In genomic region chr10:3837909-3838722, GRCh38 we compare ENCODE assay signal across 19 cellular contexts.
"Had no signal": no experiment of that assay in that cellular context is flagged by ENCODE, and none has a peak within 500 bp of the region (broad histone marks: within the 10 kb centered on the region; RNA-seq: fewer than 3 reads in every experiment).

No MANE protein-coding gene starts in this region.

- H3K27ac Mint-ChIP-seq: activated naive CD8-positive, alpha-beta T cell treated with anti-CD3 and anti-CD28 coated beads, Interleukin-2, amount 10 ng/mL, durations not matched to agents 7 days and 5 days; T-helper 1 cell treated with Interleukin-12 subunit alpha and Interleukin-12 subunit beta and Interleukin-4 antibody, amounts not matched to agents 30 μg/mL and 1 μg/mL, for 36 hours had no signal

- H3K9me3 ChIP-seq: gastrocnemius medialis, testis had no signal

- ATAC-seq: activated CD8-positive, alpha-beta T cell treated with anti-CD3 and anti-CD28 coated beads for 36 hours; activated T-cell treated with anti-CD3 and anti-CD28 coated beads, Interleukin-2, amount 50 U/mL, for 4 hours; gastrocnemius medialis; stimulated activated naive CD8-positive, alpha-beta T cell treated with anti-CD3 and anti-CD28 coated beads, Interleukin-15, Interleukin-2, amounts not matched to agents 100 U/mL and 50 U/mL, for 24 hours had no signal

- H3K36me3 ChIP-seq: brain microvascular endothelial cell, gastrocnemius medialis, WERI-Rb-1 had no signal

- H3K27ac ChIP-seq: brain microvascular endothelial cell, gastrocnemius medialis, skin epidermis, testis, WERI-Rb-1 had no signal

- H3K4me3 Mint-ChIP-seq: activated CD4-positive, alpha-beta T cell treated with anti-CD3 and anti-CD28 coated beads for 36 hours; activated CD8-positive, alpha-beta T cell treated with anti-CD3 and anti-CD28 coated beads for 36 hours; activated naive CD8-positive, alpha-beta T cell treated with anti-CD3 and anti-CD28 coated beads, Interleukin-2, amount 10 ng/mL, durations not matched to agents 7 days and 5 days; activated T-cell treated with anti-CD3 and anti-CD28 coated beads, Interleukin-2, amount 50 U/mL, for 4 hours; naive thymus-derived CD4-positive, alpha-beta T cell; T-helper 1 cell treated with Interleukin-12 subunit alpha and Interleukin-12 subunit beta and Interleukin-4 antibody, amounts not matched to agents 30 μg/mL and 1 μg/mL, for 36 hours had no signal

- H3K4me3 ChIP-seq: gastrocnemius medialis, skin epidermis, testis had no signal

- H3K27me3 ChIP-seq: brain microvascular endothelial cell, gastrocnemius medialis, testis had no signal

- H3K9me3 Mint-ChIP-seq: activated T-cell treated with anti-CD3 and anti-CD28 coated beads, Interleukin-2, amount 50 U/mL, for 4 hours; T-helper 1 cell treated with Interleukin-12 subunit alpha and Interleukin-12 subunit beta and Interleukin-4 antibody, amounts not matched to agents 30 μg/mL and 1 μg/mL, for 36 hours had no signal

- H3K4me1 ChIP-seq: testis had no signal

- DNase-seq: activated CD4-positive, alpha-beta T cell treated with anti-CD3 and anti-CD28 coated beads for 36 hours; activated CD8-positive, alpha-beta T cell treated with anti-CD3 and anti-CD28 coated beads for 36 hours; activated gamma-delta T cell treated with Interleukin-2 at 50 U/mL for 16 hours; activated naive CD8-positive, alpha-beta T cell treated with anti-CD3 and anti-CD28 coated beads, Interleukin-2, amount 10 ng/mL, durations not matched to agents 7 days and 5 days; activated T-cell treated with anti-CD3 and anti-CD28 coated beads, Interleukin-2, amount 50 U/mL, for 4 hours; anterior cingulate cortex; brain microvascular endothelial cell; cerebellar nuclear complex; erythroblast; gastrocnemius medialis; naive thymus-derived CD4-positive, alpha-beta T cell; nucleus accumbens; posterior cingulate gyrus; stimulated activated CD4-positive, alpha-beta T cell treated with anti-CD3 and anti-CD28 coated beads, Interleukin-4, amount 100 ng/mL, for 24 hours; stimulated activated naive CD8-positive, alpha-beta T cell treated with anti-CD3 and anti-CD28 coated beads, Interleukin-15, Interleukin-2, amounts not matched to agents 100 U/mL and 50 U/mL, for 24 hours; testis; WERI-Rb-1 had no signal

- H3K27me3 Mint-ChIP-seq: activated CD4-positive, alpha-beta T cell treated with anti-CD3 and anti-CD28 coated beads for 36 hours; activated CD8-positive, alpha-beta T cell treated with anti-CD3 and anti-CD28 coated beads for 36 hours; activated naive CD8-positive, alpha-beta T cell treated with anti-CD3 and anti-CD28 coated beads, Interleukin-2, amount 10 ng/mL, durations not matched to agents 7 days and 5 days; naive thymus-derived CD4-positive, alpha-beta T cell had no signal
